Comparison of ENCODE assay signal across 17 cellular contexts in the genomic region with DNA sequence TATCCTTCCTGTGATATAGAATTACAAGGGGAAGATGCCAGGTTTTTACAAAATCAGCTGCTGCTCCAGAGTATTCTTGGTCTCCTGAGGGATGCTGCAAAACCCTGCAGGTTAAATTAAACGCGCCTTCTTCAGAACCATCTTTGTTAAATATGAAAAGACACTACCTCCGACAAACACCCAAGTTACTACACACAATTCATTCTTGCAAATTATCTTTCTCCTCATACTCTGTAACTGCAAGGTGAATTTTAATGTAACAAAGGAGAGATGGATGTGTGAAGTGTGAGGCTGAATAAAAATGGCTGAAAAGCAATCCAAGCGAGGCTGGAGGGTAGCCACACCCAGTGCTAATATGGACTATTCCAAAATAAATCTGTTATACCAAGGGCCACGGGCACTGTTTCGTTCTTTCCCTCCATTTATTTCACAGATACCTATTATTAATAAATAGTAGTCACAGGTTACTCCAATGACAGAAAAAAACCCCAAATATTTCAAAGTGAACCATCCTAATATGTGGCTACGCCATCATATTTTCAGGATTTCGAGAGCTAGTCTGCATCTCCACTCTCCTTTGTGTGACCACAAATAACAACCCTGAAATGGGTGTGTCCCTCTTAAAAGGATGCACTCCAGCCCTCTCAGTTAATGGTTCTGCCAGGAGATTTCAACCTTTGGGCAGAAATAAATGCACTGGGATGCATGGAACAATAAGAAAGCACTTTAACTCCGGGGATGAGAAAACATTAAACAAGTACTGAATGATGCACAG. TPM values are rescaled to one million over a fixed set of nuclear protein-coding genes. Genes with fewer than 3 reads are reported as not detected.
DNase-seq lines count a peak whose midpoint lies in the region; ATAC-seq and TF ChIP-seq lines count a peak whose summit lies in the region.
"Had no signal": no experiment of that assay in that cellular context is flagged by ENCODE, and none has a peak within 500 bp of the region (broad histone marks: within the 10 kb centered on the region; RNA-seq: fewer than 3 reads in every experiment).

No MANE protein-coding gene starts in this region.

- POLR2A ChIA-PET in activated CD4-positive, alpha-beta memory T cell treated with anti-CD3 and anti-CD28 coated beads, Interleukin-2, amount 10 ng/mL, durations not matched to agents 7 days and 5 days (lab: Charles Lee) = no interaction called here

- no peaks in the 10 kb centered on the region for H3K27me3 ChIP-seq in dorsolateral prefrontal cortex

- intact Hi-C loops in dorsolateral prefrontal cortex (cut with DNase I) = loop anchor here (2.0 to 10.0 kb wide), 3 partner anchors 79 to 285 kb away; partner anchors contain the start of gene RTN1 (in 1 of the 2)

- no peaks in the 10 kb centered on the region for H3K9me3 Mint-ChIP-seq in activated CD4-positive, alpha-beta memory T cell treated with anti-CD3 and anti-CD28 coated beads, Interleukin-2, amount 10 ng/mL, durations not matched to agents 7 days and 5 days
- no peaks in the 10 kb centered on the region for H3K9me3 Mint-ChIP-seq in stimulated activated effector memory CD8-positive, alpha-beta T cell treated with anti-CD3 and anti-CD28 coated beads, Interleukin-12 subunit alpha, Interleukin-12 subunit beta, amount 100 ng/mL, for 72 hours
- H3K9me3 Mint-ChIP-seq: activated T-cell treated with anti-CD3 and anti-CD28 coated beads, Interleukin-2, amount 50 U/mL, for 24 hours had no signal

- H3K27ac Mint-ChIP-seq in activated CD4-positive, alpha-beta memory T cell treated with anti-CD3 and anti-CD28 coated beads, Interleukin-2, amount 10 ng/mL, durations not matched to agents 7 days and 5 days = no peak overlapping the region
- H3K27ac Mint-ChIP-seq in stimulated activated effector memory CD8-positive, alpha-beta T cell treated with anti-CD3 and anti-CD28 coated beads, Interleukin-12 subunit alpha, Interleukin-12 subunit beta, amount 100 ng/mL, for 72 hours = no peak overlapping the region
- H3K27ac Mint-ChIP-seq: activated T-cell treated with anti-CD3 and anti-CD28 coated beads, Interleukin-2, amount 50 U/mL, for 24 hours; CD4-positive, alpha-beta memory T cell had no signal

- ATAC-seq in HG02759 (IDR thresholded peaks at IDR 0.05; ENCODE audit: unreplicated experiment) (no peak), GM19395 (IDR thresholded peaks at IDR 0.05; ENCODE audit: unreplicated experiment) (no peak)
- no peak for ATAC-seq in stimulated activated effector memory CD8-positive, alpha-beta T cell treated with anti-CD3 and anti-CD28 coated beads, Interleukin-12 subunit alpha, Interleukin-12 subunit beta, amount 100 ng/mL, for 72 hours
- ATAC-seq: activated CD4-positive, CD25-positive, alpha-beta regulatory T cell treated with anti-CD3 and anti-CD28 coated beads, Interleukin-2, amount 50 U/mL, for 24 hours had no signal

- H3K4me3 ChIP-seq in dorsolateral prefrontal cortex (peak overlapping the region; percentile 39 to 81 (median 63)), retinal pigment epithelial cell (ENCODE audit: low read length) (peak overlapping the region; percentile 47)
- H3K4me3 ChIP-seq: SJSA1 had no signal

- peaks cover 36% of the 10 kb centered on the region for H3K27me3 Mint-ChIP-seq in activated CD4-positive, alpha-beta memory T cell treated with anti-CD3 and anti-CD28 coated beads, Interleukin-2, amount 10 ng/mL, durations not matched to agents 7 days and 5 days

- CTCF ChIA-PET in activated CD4-positive, alpha-beta memory T cell treated with anti-CD3 and anti-CD28 coated beads, Interleukin-2, amount 10 ng/mL, durations not matched to agents 7 days and 5 days (lab: Charles Lee) = no interaction called here

- TF ChIP-seq CTCF in dorsolateral prefrontal cortex (IDR thresholded peaks at IDR 0.05 in 54 of 56, conservative IDR thresholded peaks at IDR 0.05 in 2 of 56; ENCODE audit: low read depth in 1 of 56, partially characterized antibody in 56 of 56) (no peak), retinal pigment epithelial cell (conservative IDR thresholded peaks at IDR 0.05; ENCODE audit: low read depth, low read length) (no peak)

- no peaks in the 10 kb centered on the region for H3K36me3 Mint-ChIP-seq in activated CD4-positive, alpha-beta memory T cell treated with anti-CD3 and anti-CD28 coated beads, Interleukin-2, amount 10 ng/mL, durations not matched to agents 7 days and 5 days (ENCODE audit: low read depth)
- H3K36me3 Mint-ChIP-seq in stimulated activated effector memory CD8-positive, alpha-beta T cell treated with anti-CD3 and anti-CD28 coated beads, Interleukin-12 subunit alpha, Interleukin-12 subunit beta, amount 100 ng/mL, for 72 hours = no peaks in the 10 kb centered on the region
- H3K36me3 Mint-ChIP-seq: CD4-positive, alpha-beta memory T cell had no signal

- H3K4me1 Mint-ChIP-seq in activated CD4-positive, alpha-beta memory T cell treated with anti-CD3 and anti-CD28 coated beads, Interleukin-2, amount 10 ng/mL, durations not matched to agents 7 days and 5 days = no peaks in the 10 kb centered on the region
- no peaks in the 10 kb centered on the region for H3K4me1 Mint-ChIP-seq in stimulated activated effector memory CD8-positive, alpha-beta T cell treated with anti-CD3 and anti-CD28 coated beads, Interleukin-12 subunit alpha, Interleukin-12 subunit beta, amount 100 ng/mL, for 72 hours

- H3K4me3 Mint-ChIP-seq in activated CD4-positive, alpha-beta memory T cell treated with anti-CD3 and anti-CD28 coated beads, Interleukin-2, amount 10 ng/mL, durations not matched to agents 7 days and 5 days = no peak overlapping the region
- no peak overlapping the region for H3K4me3 Mint-ChIP-seq in stimulated activated effector memory CD8-positive, alpha-beta T cell treated with anti-CD3 and anti-CD28 coated beads, Interleukin-12 subunit alpha, Interleukin-12 subunit beta, amount 100 ng/mL, for 72 hours
- H3K4me3 Mint-ChIP-seq: CD4-positive, alpha-beta memory T cell had no signal

- H3K27ac ChIP-seq in dorsolateral prefrontal cortex = peak overlapping the region in 52 of 59 donors; percentile 29 to 88 (median 72)
- H3K27ac ChIP-seq: left ventricle myocardium inferior, SJSA1, transverse colon had no signal

- DNase-seq in NCI-H1092 (lab: John Stamatoyannopoulos, UW) (peak; percentile 54), NCI-H2227 treated with DMSO at 0.1 percent for 48 hours (lab: John Stamatoyannopoulos, UW) (peak; percentile 93), dorsolateral prefrontal cortex (peak in 1 of 10 donors; percentile 43), retinal pigment epithelial cell (ENCODE audit: low read depth) (no peak)
- no peak for DNase-seq in activated CD4-positive, alpha-beta memory T cell treated with anti-CD3 and anti-CD28 coated beads, Interleukin-2, amount 10 ng/mL, durations not matched to agents 7 days and 5 days
- no peak for DNase-seq in stimulated activated effector memory CD8-positive, alpha-beta T cell treated with anti-CD3 and anti-CD28 coated beads, Interleukin-12 subunit alpha, Interleukin-12 subunit beta, amount 100 ng/mL, for 72 hours (ENCODE audit: low spot score in 2 of 2)
- DNase-seq: activated T-cell treated with anti-CD3 and anti-CD28 coated beads, Interleukin-2, amount 50 U/mL, for 24 hours; CD4-positive, alpha-beta memory T cell; Kasumi-1; left ventricle myocardium inferior; naive thymus-derived CD8-positive, alpha-beta T cell; transverse colon had no signal

RNA-seq across cellular contexts. Expression of gene CCDC175, which starts 53.0 kb away (rescaled TPM):
- total RNA-seq in dorsolateral prefrontal cortex = 1 to 10 TPM in 119 of 120 experiments, under 1 TPM in 1; 0.84 to 8.3 (median 3.7) TPM
- not detected for total RNA-seq in activated CD4-positive, alpha-beta memory T cell treated with anti-CD3 and anti-CD28 coated beads, Interleukin-2, amount 10 ng/mL, durations not matched to agents 7 days and 5 days
- total RNA-seq: CD4-positive, alpha-beta memory T cell; left ventricle myocardium inferior; naive thymus-derived CD8-positive, alpha-beta T cell; SJSA1; smooth muscle cell had no signal

Comparison
In these comparisons a context has a peak if more than half of its experiments do, and no peak if none do; other contexts are left out.
1. DNase-seq: peak in NCI-H1092 (single experiment) and NCI-H2227 treated with DMSO at 0.1 percent for 48 hours (single experiment); none in retinal pigment epithelial cell (single experiment), activated CD4-positive, alpha-beta memory T cell treated with anti-CD3 and anti-CD28 coated beads, Interleukin-2, amount 10 ng/mL, durations not matched to agents 7 days and 5 days (single experiment) and stimulated activated effector memory CD8-positive, alpha-beta T cell treated with anti-CD3 and anti-CD28 coated beads, Interleukin-12 subunit alpha, Interleukin-12 subunit beta, amount 100 ng/mL, for 72 hours (0 of 2).